In genomic region chr3:8658326-8659212, GRCh38 we compare ENCODE assay signal across 8 cellular contexts. TPM values are rescaled to one million over a fixed set of nuclear protein-coding genes. Genes with fewer than 3 reads are reported as not detected.
DNase-seq lines count a peak whose midpoint lies in the region; ATAC-seq, FAIRE-seq and TF ChIP-seq lines count a peak whose summit lies in the region.

No MANE protein-coding gene starts in this region.

- no peak for TF ChIP-seq RAD21 in A549 (conservative IDR thresholded peaks at IDR 0.05 in 1 of 2, IDR thresholded peaks at IDR 0.05 in 1 of 2)

- H3K4me3 Mint-ChIP-seq in H9 = no peak overlapping the region

- no peak overlapping the region for H3T11ph ChIP-seq in H9 (ENCODE audit: low read length)

- H2BK15ac ChIP-seq in H9 (ENCODE audit: low read depth, low read length) = no peak overlapping the region

- CTCF ChIA-PET in A549 (lab: Yijun Ruan, JAX) = no interaction called here

- H4K8ac ChIP-seq in H9 (replicated peaks; ENCODE audit: insufficient read length, low read depth, low read length) = no peak overlapping the region

- H3K4me1 ChIP-seq in A549 (peaks cover 29% of the 10 kb centered on the region), heart left ventricle (peaks cover 0 to 54% (median 29%) of the 10 kb centered on the region in 12 donors), spleen (peaks cover 0 to 16% (median 0%) of the 10 kb centered on the region in 6 donors), H9 (ENCODE audit: insufficient read depth, low read length) (0 out of 2 replicates have a peak, but pooled peaks cover 3% of the 10 kb centered on the region)

- H3K79me1 ChIP-seq in H9 (ENCODE audit: insufficient read depth, low read depth, low read length, poor library complexity, severe bottlenecking) = no peaks in the 10 kb centered on the region

- no peak overlapping the region for H2BK120ac ChIP-seq in H9 (ENCODE audit: low read depth, low read length, poor library complexity, severe bottlenecking)

- H4K91ac ChIP-seq in H9 (ENCODE audit: insufficient read length, low read depth, low read length) = no peak overlapping the region

- TF ChIP-seq POLR2A in A549 (IDR thresholded peaks at IDR 0.05; ENCODE audit: low read length) (no peak), heart left ventricle (IDR thresholded peaks at IDR 0.05) (no peak), spleen (IDR thresholded peaks at IDR 0.05) (no peak)

- peak; percentile 27 to 81 for DNase-seq in A549 (ENCODE audit: low read depth in 1 of 2, low spot score in 1 of 2)
- peak; percentile 17 for DNase-seq in GM19239 (ENCODE audit: insufficient read length, low spot score)
- peak; percentile 98 for DNase-seq in RPMI8226
- peak; percentile 86 to 95 (median 95) for DNase-seq in heart left ventricle
- peak; percentile 71 for DNase-seq in spleen
- no peak for DNase-seq in NCI-H524 treated with DMSO at 0.1 percent for 48 hours (lab: John Stamatoyannopoulos, UW)
- no peak for DNase-seq in H9

- no peak overlapping the region for H3K56ac ChIP-seq in H9 (ENCODE audit: insufficient read length, low read depth, low read length)

- peak; percentile 57 to 82; a peak in 5 of 6 replicates for ATAC-seq in A549
- peak; percentile 87 for ATAC-seq in HG03159 (IDR thresholded peaks at IDR 0.05; ENCODE audit: unreplicated experiment)
- peak; percentile 89 to 93 (median 92) for ATAC-seq in heart left ventricle

- H3K36me3 ChIP-seq in heart left ventricle (no peaks in the 10 kb centered on the region), spleen (no peaks in the 10 kb centered on the region)

- H3K79me2 ChIP-seq in H9 (ENCODE audit: insufficient read depth, low read length) = no peaks in the 10 kb centered on the region

- FAIRE-seq in A549 (lab: Jason Lieb, UNC) (no peak), GM19239 (lab: Jason Lieb, UNC) (no peak)

- peaks cover 7 to 9% of the 10 kb centered on the region in 2 experiments; a peak in 4 of 5 replicates for H3K9me3 Mint-ChIP-seq in H9

- H3K27ac ChIP-seq in A549 (peak overlapping the region; percentile 3 to 17; a peak in 3 of 6 replicates), heart left ventricle (peak overlapping the region; percentile 49 to 86 (median 80)), spleen (no peak overlapping the region), H9 (ENCODE audit: insufficient read length, low read depth, low read length) (no peak overlapping the region)

- no peak overlapping the region for H3K4ac ChIP-seq in H9 (ENCODE audit: low read depth, low read length)

- H3K23me2 ChIP-seq in H9 (ENCODE audit: insufficient read length, low read depth, low read length, poor library complexity, severe bottlenecking) = no peaks in the 10 kb centered on the region

- no peak overlapping the region for H2AK5ac ChIP-seq in H9 (ENCODE audit: insufficient read length, low read length)

- 0 out of 7 replicates have a peak, but pooled peaks cover 0 to 5% (median 0%) of the 10 kb centered on the region in 3 experiments for H3K36me3 Mint-ChIP-seq in H9 (ENCODE audit: insufficient read depth in 1 of 3, low read depth in 3 of 3)

- POLR2A ChIA-PET in A549 (lab: Yijun Ruan, JAX) = no interaction called here

- no peak overlapping the region for H2BK5ac ChIP-seq in H9 (ENCODE audit: insufficient read length, low read length)

- no peak overlapping the region; a peak in 1 of 7 replicates for H3K27ac Mint-ChIP-seq in H9

- H3K9me3 ChIP-seq in A549 (no peaks in the 10 kb centered on the region), heart left ventricle (peaks cover 0 to 4% (median 0%) of the 10 kb centered on the region in 12 donors), spleen (peaks cover 0 to 6% (median 0%) of the 10 kb centered on the region in 8 donors), H9 (ENCODE audit: control insufficient read depth, low read depth, low read length) (no peaks in the 10 kb centered on the region)

- no peak overlapping the region for H3K14ac ChIP-seq in H9 (ENCODE audit: insufficient read depth, low read length)

- peaks cover 8 to 10% of the 10 kb centered on the region in 2 experiments for H3K4me1 Mint-ChIP-seq in H9

- H4K5ac ChIP-seq in H9 (ENCODE audit: insufficient read length, low read depth, low read length) = no peak overlapping the region

- H3K23ac ChIP-seq in H9 (ENCODE audit: insufficient read length, low read depth, low read length) = no peak overlapping the region

- no peak for TF ChIP-seq EP300 in A549 (IDR thresholded peaks at IDR 0.05)

- 26% methylated on average over 11 of the region's 11 CpGs for WGBS in A549 (ENCODE audit: missing lambda C conversion rate)
- WGBS in heart left ventricle, 4 donors = 18 to 22% (median 20%) methylated on average over 11 of the region's 11 CpGs
- 24 to 28% (median 25%) methylated on average over 8 to 11 of the region's 11 CpGs for WGBS in spleen, 5 donors
- no CpG with 5 or more reads among the region's 11 CpGs for WGBS in H9 (ENCODE audit: extremely low coverage, insufficient read length, low lambda C conversion rate)

- intact Hi-C loops in heart left ventricle (cut with DNase I) (no loop called here), spleen (cut with DNase I; ENCODE audit: low total_unique reads) (no loop called here)

- H2BK20ac ChIP-seq in H9 (ENCODE audit: low read depth, low read length, poor library complexity, severe bottlenecking) = no peak overlapping the region

- H2AFZ ChIP-seq in H9 (ENCODE audit: low read length) = no peak overlapping the region

- no peak for TF ChIP-seq CTCF in A549 (IDR thresholded peaks at IDR 0.05)
- TF ChIP-seq CTCF in heart left ventricle (IDR thresholded peaks at IDR 0.05) = no peak
- TF ChIP-seq CTCF in spleen (IDR thresholded peaks at IDR 0.05 in 8 of 11, conservative IDR thresholded peaks at IDR 0.05 in 3 of 11) = no peak
- TF ChIP-seq CTCF in H9 (conservative IDR thresholded peaks at IDR 0.05) = no peak

- peak overlapping the region; percentile 50 for H3K4me2 ChIP-seq in A549
- H3K4me2 ChIP-seq in H9 (ENCODE audit: insufficient read depth, insufficient read length, low read length) = no peak overlapping the region

- no peak overlapping the region for H3K18ac ChIP-seq in H9 (ENCODE audit: insufficient read length, low read depth, low read length)

- no peak overlapping the region for H2BK12ac ChIP-seq in H9 (ENCODE audit: insufficient read length, low read depth, low read length)

- H3K9ac ChIP-seq in H9 (ENCODE audit: extremely low read depth, insufficient read length, low read length) = no peak overlapping the region

- H3K27me3 Mint-ChIP-seq in H9 (ENCODE audit: low read depth) = peaks cover 27% of the 10 kb centered on the region

- no peaks in the 10 kb centered on the region for H3K27me3 ChIP-seq in heart left ventricle
- H3K27me3 ChIP-seq in spleen (replicated peaks in 1 of 7) = no peaks in the 10 kb centered on the region
- H3K27me3 ChIP-seq in H9 (ENCODE audit: insufficient read depth, low read length) = no peaks in the 10 kb centered on the region

- no peak overlapping the region for H3K4me3 ChIP-seq in A549
- peak overlapping the region in 2 of 12 donors; percentile 2 to 8 for H3K4me3 ChIP-seq in heart left ventricle
- H3K4me3 ChIP-seq in spleen = no peak overlapping the region

- H4K20me1 ChIP-seq in H9 (ENCODE audit: control insufficient read depth, insufficient read depth, insufficient read length) = no peaks in the 10 kb centered on the region

TF ChIP-seq in A549, 52 proteins besides CTCF, POLR2A, EP300 and RAD21:
- TF ChIP-seq MAFK (IDR thresholded peaks at IDR 0.05; ENCODE audit: partially characterized antibody) = peak; percentile 25
- no peak for TF ChIP-seq ATOH8 (CRISPR knock-in tag; IDR thresholded peaks at IDR 0.05; ENCODE audit: low read depth)
- no peak for TF ChIP-seq BCL3 (IDR thresholded peaks at IDR 0.05)

RNA-seq across cellular contexts. Expression of gene SSUH2, which starts 14.0 kb away (rescaled TPM):
- polyA plus RNA-seq in A549 (2011; rRNA removed) (0.59 and 0.86 TPM in 2 replicates), A549 (2017; fragmentation: RNase III; extraction: RNeasy Plus Mini Kit Qiagen cat#74134 plus additional on column Dnase treatment) (0.35 to 0.56 TPM (median 0.47 TPM) in 3 replicates), heart left ventricle (1 to 10 TPM in 1 of 2 donors, under 1 TPM in 1; 0.33 to 2.9 TPM), spleen (1 to 10 TPM; 1.1 to 4.3 (median 2.0) TPM)
- 0.52 and 0.54 TPM in 2 replicates for polyA plus RNA-seq in A549 (2012; cell fraction: cytosol; rRNA removed)
- polyA plus RNA-seq in A549 (2012; cell fraction: nucleus; rRNA removed) = 3.9 and 4.6 TPM in 2 replicates
- 0.99 and 2.3 TPM in 2 replicates for polyA minus RNA-seq in A549 (2011; rRNA and poly(A)+ RNA removed)
- total RNA-seq in heart left ventricle (1 to 10 TPM in 5 of 9 donors, under 1 TPM in 3, not detected in 1; 0.68 to 5.3 (median 1.3) TPM), spleen (1 to 10 TPM in 6 of 7 donors, under 1 TPM in 1; 0.94 to 4.5 (median 1.3) TPM), H9 (2021) (0.61 and 0.64 TPM in 2 replicates)

Comparison
In these comparisons a context has a peak if more than half of its experiments do, and no peak if none do; other contexts are left out.
1. DNase-seq: peak in A549 (2 of 2), GM19239 (single experiment), RPMI8226 (single experiment), heart left ventricle (5 of 5) and spleen (single experiment); none in NCI-H524 treated with DMSO at 0.1 percent for 48 hours (single experiment) and H9 (single experiment).
2. H3K27ac ChIP-seq: peak in A549 (2 of 2) and heart left ventricle (12 of 12); none in spleen (0 of 8) and H9 (single experiment).
3. Peak in every context shown above with its lines, with median percentiles within 50 percentile points of each other: ATAC-seq.